In the genomic region with DNA sequence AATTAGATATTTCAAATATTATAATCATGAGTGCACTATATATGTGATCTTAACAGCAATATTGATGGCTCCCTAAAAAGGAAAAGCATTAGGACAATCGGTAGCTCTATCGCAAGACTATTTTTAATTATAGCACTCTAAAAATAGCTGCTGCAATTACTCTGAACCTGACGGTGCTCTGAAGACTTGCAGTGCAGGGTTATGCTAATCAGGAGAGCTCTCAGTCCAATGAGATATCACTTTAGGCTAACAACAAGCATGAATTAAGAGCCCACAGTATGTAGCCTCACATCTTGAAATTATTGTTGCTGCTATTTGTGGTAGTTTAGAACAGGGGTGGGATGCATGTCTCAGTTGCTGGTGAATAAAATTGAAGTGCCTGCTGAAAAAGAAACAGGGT, we compare ENCODE assay signal across 23 cellular contexts.
"Had no signal": no experiment of that assay in that cellular context is flagged by ENCODE, and none has a peak within 500 bp of the region (broad histone marks: within the 10 kb centered on the region; RNA-seq: fewer than 3 reads in every experiment).

No MANE protein-coding gene starts in this region.

- H3K4me3 ChIP-seq: tibial artery had no signal

- ATAC-seq: activated CD4-positive, CD25-positive, alpha-beta regulatory T cell treated with anti-CD3 and anti-CD28 coated beads, Interleukin-2, amount 50 U/mL, for 24 hours; activated naive CD8-positive, alpha-beta T cell treated with anti-CD3 and anti-CD28 coated beads, Interleukin-2, amount 50 U/mL, for 24 hours; activated T-cell treated with anti-CD3 and anti-CD28 coated beads, Interleukin-2, amount 50 U/mL, for 72 hours; left lobe of liver; naive thymus-derived CD8-positive, alpha-beta T cell; stimulated activated effector memory CD8-positive, alpha-beta T cell treated with anti-CD3 and anti-CD28 coated beads, Interleukin-12 subunit alpha, Interleukin-12 subunit beta, amount 100 ng/mL, for 72 hours; stimulated activated naive CD8-positive, alpha-beta T cell treated with anti-CD3 and anti-CD28 coated beads, Interleukin-15, amount 100 ng/mL, for 72 hours; T-cell had no signal

- FAIRE-seq: frontal cortex, kidney had no signal

- DNase-seq: activated CD4-positive, alpha-beta memory T cell treated with anti-CD3 and anti-CD28 coated beads, Interleukin-2, amount 10 ng/mL, durations not matched to agents 7 days and 5 days; activated CD4-positive, alpha-beta T cell treated with anti-CD3 and anti-CD28 coated beads, Interleukin-2, amount 10 ng/mL, durations not matched to agents 24 days and 14 days; activated effector memory CD4-positive, alpha-beta T cell treated with Interleukin-2 at 50 U/mL for 16 hours; activated naive CD4-positive, alpha-beta T cell treated with anti-CD3 and anti-CD28 coated beads, Interleukin-2, amount 10 ng/mL, durations not matched to agents 7 days and 5 days; activated naive CD8-positive, alpha-beta T cell treated with anti-CD3 and anti-CD28 coated beads, Interleukin-2, amount 50 U/mL, for 24 hours; activated T-cell treated with anti-CD3 and anti-CD28 coated beads, Interleukin-2, amount 50 U/mL, for 72 hours; anterior cingulate cortex; central memory CD4-positive, alpha-beta T cell; dermis blood vessel endothelial cell; effector CD8-positive, alpha-beta T cell; erythroblast; kidney; mammary epithelial cell; naive thymus-derived CD8-positive, alpha-beta T cell; stimulated activated CD4-positive, alpha-beta T cell treated with anti-CD3 and anti-CD28 coated beads, Interleukin-12 subunit alpha, Interleukin-12 subunit beta, amount 100 ng/mL, for 4 hours; stimulated activated naive CD8-positive, alpha-beta T cell treated with anti-CD3 and anti-CD28 coated beads, Interleukin-15, amount 100 ng/mL, for 72 hours; T-cell; tibial artery had no signal

- H3K36me3 ChIP-seq: tibial artery had no signal

- H3K27me3 ChIP-seq: tibial artery had no signal

- H3K9me3 ChIP-seq: tibial artery had no signal

- H3K27ac ChIP-seq: tibial artery, VCaP had no signal
